ENCODE assay signal across 19 cellular contexts in genomic region chr4:86641516-86642090, GRCh38. TPM values are rescaled to one million over a fixed set of nuclear protein-coding genes. Genes with fewer than 3 reads are reported as not detected.
A peak's percentile ranks its signal among the peaks of the same experiment; 100 is the strongest.
DNase-seq lines count a peak whose midpoint lies in the region; ATAC-seq, FAIRE-seq and TF ChIP-seq lines count a peak whose summit lies in the region.
"Had no signal": no experiment of that assay in that cellular context is flagged by ENCODE, and none has a peak within 500 bp of the region (broad histone marks: within the 10 kb centered on the region; RNA-seq: fewer than 3 reads in every experiment).

No MANE protein-coding gene starts in this region.

- intact Hi-C loops in GM12878 (cut with micrococcal nuclease; ENCODE audit: unreplicated experiment) = no loop called here

- H3K36me3 ChIP-seq in GM06990 (ENCODE audit: control insufficient read depth, insufficient read depth, low read length) (no peaks in the 10 kb centered on the region), KMS-11 (ENCODE audit: insufficient read depth) (no peaks in the 10 kb centered on the region), GM12878 (ENCODE audit: control insufficient read depth in 2 of 2, insufficient read depth in 2 of 2, low read length in 1 of 2) (no peaks in the 10 kb centered on the region)
- H3K36me3 ChIP-seq: Peyer's patch had no signal

- SMC1A ChIA-PET in GM12878 (lab: Charles Lee; ENCODE audit: uncharacterized antibody, unreplicated experiment) = interaction anchor here (1.0 to 3.0 kb wide), 9 partner anchors 11 to 142 kb away, joined by 3 to 19 read pairs (median 5); partner anchors contain the start of gene PTPN13

- FAIRE-seq in GM12878 (lab: Jason Lieb, UNC) = no peak

- peak; percentile 22 for DNase-seq in GM06990 (ENCODE audit: extremely low read depth, insufficient read length)
- no peak for DNase-seq in GM12878 (ENCODE audit: low read depth, low spot score)
- no peak for DNase-seq in activated CD4-positive, alpha-beta T cell treated with anti-CD3 and anti-CD28 coated beads, Interleukin-2, amount 50 U/mL, for 48 hours
- no peak for DNase-seq in stimulated activated CD4-positive, alpha-beta T cell treated with anti-CD3 and anti-CD28 coated beads, Interleukin-2, amount 100 ng/mL, for 48 hours
- DNase-seq: AML-193; CD4-positive, CD25-positive, alpha-beta regulatory T cell; DND-41; GDM1; HFFc6; NCI-H1092; NCI-H2227 treated with DMSO at 0.1 percent for 48 hours; NCI-H526; Peyer's patch; SHP77; T-cell had no signal

- H3K4me2 ChIP-seq in KMS-11 (0 out of 2 replicates have a peak overlapping the region, but pooled peaks have one; percentile 15), GM12878 (ENCODE audit: control insufficient read depth, insufficient read depth) (no peak overlapping the region)

- H3K27me3 ChIP-seq in GM06990 (replicated peaks; ENCODE audit: control insufficient read depth, insufficient read depth, low read length) = no peaks in the 10 kb centered on the region
- no peaks in the 10 kb centered on the region for H3K27me3 ChIP-seq in KMS-11 (ENCODE audit: insufficient read depth, low read depth)
- H3K27me3 ChIP-seq in GM12878 (replicated peaks in 1 of 2; ENCODE audit: control insufficient read depth in 2 of 2, insufficient read depth in 2 of 2, low read length in 1 of 2) = no peaks in the 10 kb centered on the region
- H3K27me3 ChIP-seq: Peyer's patch had no signal

- no peak for TF ChIP-seq CTCF in GM06990 (IDR thresholded peaks at IDR 0.05; ENCODE audit: insufficient read depth, low read length, poor library complexity, severe bottlenecking)
- TF ChIP-seq CTCF in KMS-11 (conservative IDR thresholded peaks at IDR 0.05; ENCODE audit: low read depth, low read length) = no peak
- TF ChIP-seq CTCF in GM12878 (IDR thresholded peaks at IDR 0.05 in 2 of 3, conservative IDR thresholded peaks at IDR 0.05 in 1 of 3; ENCODE audit: control insufficient read depth in 2 of 3, extremely low read depth in 1 of 3, insufficient read depth in 1 of 3, low read depth in 3 of 3, low read length in 3 of 3) = no peak

- RAD21 ChIA-PET in GM12878 (lab: Charles Lee; ENCODE audit: unreplicated experiment) = interaction anchor here (0.7 to 3.2 kb wide), 10 partner anchors 12 to 1420 kb away, joined by 3 to 25 read pairs (median 4); partner anchors contain the start of gene PTPN13

- H3K79me2 ChIP-seq in KMS-11 (ENCODE audit: insufficient read depth, low read depth) (no peaks in the 10 kb centered on the region), GM12878 (ENCODE audit: control insufficient read depth, insufficient read depth, low read length) (no peaks in the 10 kb centered on the region)

- BruUV-seq in GM12878 (replicated peaks; lab: Mats Ljungman, UMichigan) = no TSS peak

- in situ Hi-C loops in GM12878 (cut with MboI) = no loop called here

- POLR2A ChIA-PET in GM12878 (lab: Charles Lee) = interaction anchor here (0.7 to 1.6 kb wide), 10 partner anchors 8 to 904 kb away, joined by 3 to 9 read pairs (median 4); partner anchors contain the start of gene PTPN13

- whole genome bisulfite sequencing in GM12878 (ENCODE audit: insufficient coverage, insufficient replicate concordance, low lambda C conversion rate, missing lambda C conversion rate) = 11% methylated on average over 3 of the region's 3 CpGs

- H3K9me3 ChIP-seq in GM12878 (replicated peaks; ENCODE audit: control insufficient read depth, insufficient read depth, low read length) = no peaks in the 10 kb centered on the region
- H3K9me3 ChIP-seq: Peyer's patch had no signal

- H3K27ac ChIP-seq in KMS-11 = no peak overlapping the region
- no peak overlapping the region for H3K27ac ChIP-seq in GM12878 (ENCODE audit: control insufficient read depth, insufficient read depth)
- H3K27ac ChIP-seq: Peyer's patch had no signal

- H3K4me3 ChIP-seq in GM06990 (replicated peaks; ENCODE audit: low read depth, low read length) = no peak overlapping the region
- H3K4me3 ChIP-seq in KMS-11 (IDR thresholded peaks at IDR 0.05; ENCODE audit: insufficient read depth, low read depth, low read length) = no peak overlapping the region
- no peak overlapping the region for H3K4me3 ChIP-seq in GM12878
- H3K4me3 ChIP-seq: Peyer's patch had no signal

- H4K20me1 ChIP-seq in KMS-11 (ENCODE audit: insufficient read depth) = no peaks in the 10 kb centered on the region
- no peaks in the 10 kb centered on the region for H4K20me1 ChIP-seq in GM12878 (ENCODE audit: control insufficient read depth, insufficient read depth)

- no peak for TF ChIP-seq RAD21 in GM12878 (IDR thresholded peaks at IDR 0.05; ENCODE audit: insufficient read depth, low read depth, low read length)

- ATAC-seq in GM18867 (IDR thresholded peaks at IDR 0.05; ENCODE audit: unreplicated experiment) = peak; percentile 68
- ATAC-seq in GM12878 = peak; percentile 89
- ATAC-seq in GM21737 (IDR thresholded peaks at IDR 0.05; ENCODE audit: unreplicated experiment) = no peak
- ATAC-seq: T-cell had no signal

- H3K9ac ChIP-seq in KMS-11 (no peak overlapping the region), GM12878 (ENCODE audit: control insufficient read depth, insufficient read depth, low read length) (no peak overlapping the region)

- H2AFZ ChIP-seq in KMS-11 (ENCODE audit: low read depth) (no peak overlapping the region), GM12878 (ENCODE audit: control insufficient read depth, low read depth, low read length) (no peak overlapping the region)

- no peak for TF ChIP-seq POLR2A in GM12878 (IDR thresholded peaks at IDR 0.05; ENCODE audit: low read depth, low read length)

- CTCF ChIA-PET in GM12878 (lab: Yijun Ruan, JAX) = interaction anchor here (0.7 to 2.0 kb wide), 5 partner anchors 10 to 142 kb away, joined by 3 to 10 read pairs (median 3); partner anchors contain the start of gene PTPN13

- no peak for TF ChIP-seq EP300 in GM12878 (IDR thresholded peaks at IDR 0.05; ENCODE audit: borderline replicate concordance in 1 of 2, control insufficient read depth in 1 of 2, low read depth in 2 of 2, low read length in 2 of 2)

- H3K4me1 ChIP-seq in KMS-11 (ENCODE audit: low read depth, poor library complexity, severe bottlenecking) (peaks cover 11% of the 10 kb centered on the region), GM12878 (ENCODE audit: control insufficient read depth, insufficient read depth, low read length) (no peaks in the 10 kb centered on the region)
- H3K4me1 ChIP-seq: Peyer's patch had no signal

TF ChIP-seq in GM12878, 131 proteins besides CTCF, POLR2A, EP300 and RAD21 (continues in another document):
- TF ChIP-seq ASH2L (IDR thresholded peaks at IDR 0.05; ENCODE audit: borderline replicate concordance, low read depth) = no peak
- no peak for TF ChIP-seq FOXM1 (IDR thresholded peaks at IDR 0.05; ENCODE audit: low read depth, low read length)
- TF ChIP-seq HDGF (IDR thresholded peaks at IDR 0.05) = no peak
- no peak for TF ChIP-seq YBX1 (IDR thresholded peaks at IDR 0.05)
- TF ChIP-seq RUNX3 (IDR thresholded peaks at IDR 0.05; ENCODE audit: low read length) = peak; percentile 82; the same call in 1 of the 2 replicates
- no peak for TF ChIP-seq DPF2 (IDR thresholded peaks at IDR 0.05)
- TF ChIP-seq HDAC6 (IDR thresholded peaks at IDR 0.05; ENCODE audit: unreplicated experiment) = no peak
- no peak for TF ChIP-seq ZNF384 (IDR thresholded peaks at IDR 0.05; ENCODE audit: borderline replicate concordance, low read depth, low read length)
- peak; percentile 87; the same call in 1 of the 2 replicates for TF ChIP-seq ZBTB40 (IDR thresholded peaks at IDR 0.05; ENCODE audit: borderline replicate concordance)

RNA-seq across cellular contexts. Expression of gene PTPN13, which starts 47.5 kb away (rescaled TPM):
- total RNA-seq in GM12878 (2013; cell fraction: nucleolus; rRNA removed) = 224 and 251 TPM in 2 replicates
- total RNA-seq in GM12878 (2014; rRNA removed) (58.5 and 70.0 TPM in 2 replicates), GM12878 (2014; rRNA removed; fragmentation: Illumina TruSeq; extraction: Trizol) (69.4 and 74.7 TPM in 2 replicates), GM12878 (2021) (58.9 and 61.2 TPM in 2 replicates)
- 0.70 TPM for polyA plus RNA-seq in GM12878 (2011; ENCODE audit: low read depth)
- polyA plus RNA-seq in GM12878 (2011; rRNA removed) (22.6 and 29.0 TPM in 2 replicates), GM12878 (2014; fragmentation: Illumina TruSeq; extraction: Trizol) (50.5 and 63.8 TPM in 2 replicates), GM12878 (2014; fragmentation: Nextera tagmentation; extraction: Ambion mirVana) (1 to 10 TPM; 8.5 to 9.3 TPM), GM12878 (2014; rRNA removed) (28.2 and 33.5 TPM in 2 replicates), GM12878 (2016; fragmentation: Nextera tagmentation; extraction: Ambion mirVana) (10 to 100 TPM; 30.5 to 34.3 TPM)
- 12.1 and 14.9 TPM in 2 replicates for polyA plus RNA-seq in GM12878 (2011; cell fraction: cytosol; rRNA removed)
- 26.2 and 31.1 TPM in 2 replicates for polyA plus RNA-seq in GM12878 (2011; cell fraction: nucleus; rRNA removed)
- 1.2 and 1.3 TPM in 2 replicates for polyA plus RNA-seq in GM12878 (2012)
- polyA minus RNA-seq in GM12878 (2011; rRNA and poly(A)+ RNA removed) = 52.3 and 66.6 TPM in 2 replicates
- polyA minus RNA-seq in GM12878 (2011; cell fraction: cytosol; rRNA and poly(A)+ RNA removed) = 14.9 and 16.0 TPM in 2 replicates
- polyA minus RNA-seq in GM12878 (2011; cell fraction: nucleus; rRNA and poly(A)+ RNA removed) = 65.9 and 110 TPM in 2 replicates
- polyA plus RNA-seq: IgD-negative memory B cell had no signal
